Comparison of ENCODE assay signal across 9 cellular contexts in the genomic region with DNA sequence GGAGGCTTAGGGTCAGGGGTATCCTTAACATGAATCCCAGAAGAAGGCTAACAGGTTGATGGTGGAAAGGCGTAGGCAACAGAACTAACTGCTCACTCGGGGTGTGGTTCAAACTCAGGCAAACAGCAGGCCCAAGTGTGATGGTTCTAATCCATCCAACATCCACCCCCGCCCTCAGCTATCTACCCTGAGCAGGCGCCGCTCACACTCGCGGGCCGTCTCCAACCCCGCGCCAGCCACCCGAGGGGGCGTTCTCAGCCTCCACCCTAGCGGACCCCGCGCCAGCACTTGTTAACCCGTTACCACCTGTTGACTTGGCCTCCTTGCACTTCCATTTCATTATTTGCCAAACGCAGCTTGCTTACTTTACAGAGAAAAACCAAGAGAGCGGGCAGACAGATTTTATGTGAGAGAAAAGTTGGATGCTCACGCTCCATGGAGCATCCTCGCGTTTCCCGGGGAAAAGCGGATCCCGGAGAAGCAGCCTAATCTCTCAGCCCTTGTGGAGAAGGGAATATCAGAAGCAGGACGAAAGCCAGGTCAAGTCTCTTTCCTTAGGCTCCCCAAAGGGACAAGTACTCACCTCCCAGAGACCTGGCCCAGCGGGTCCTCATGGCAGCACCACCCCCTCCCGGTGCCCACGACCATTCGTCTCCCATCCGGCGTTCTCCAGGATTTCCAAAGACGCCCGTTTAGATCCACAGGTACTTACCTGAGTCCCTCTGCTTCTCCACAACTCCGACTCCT. TPM values are rescaled to one million over a fixed set of nuclear protein-coding genes. Genes with fewer than 3 reads are reported as not detected.
DNase-seq lines count a peak whose midpoint lies in the region; ATAC-seq, FAIRE-seq and TF ChIP-seq lines count a peak whose summit lies in the region.
"Had no signal": no experiment of that assay in that cellular context is flagged by ENCODE, and none has a peak within 500 bp of the region (broad histone marks: within the 10 kb centered on the region; RNA-seq: fewer than 3 reads in every experiment).

No MANE protein-coding gene starts in this region.

- no peaks in the 10 kb centered on the region for H3K9me1 ChIP-seq in endothelial cell of umbilical vein (replicated peaks; ENCODE audit: control insufficient read depth, extremely low read depth, insufficient read depth, low read length)

- H3F3A ChIP-seq in PC-9 (ENCODE audit: insufficient read depth, low read depth): no peaks in the 10 kb centered on the region

- H3K4me3 Mint-ChIP-seq in Calu3 (ENCODE audit: low read depth, unreplicated experiment): peak overlapping the region; percentile 97
- peak overlapping the region; percentile 43 to 81 (median 59) for H3K4me3 Mint-ChIP-seq in naive thymus-derived CD8-positive, alpha-beta T cell

- peak; percentile 43 for FAIRE-seq in endothelial cell of umbilical vein (lab: Jason Lieb, UNC)
- FAIRE-seq: islet of Langerhans had no signal

- H3K4me2 ChIP-seq in PC-9: peak overlapping the region; percentile 84; the same call in 1 of the 2 replicates
- peak overlapping the region; percentile 97 for H3K4me2 ChIP-seq in endothelial cell of umbilical vein (ENCODE audit: insufficient read depth, low read length)

- H3K36me3 ChIP-seq in PC-9 (ENCODE audit: low read depth) (no peaks in the 10 kb centered on the region), endothelial cell of umbilical vein (ENCODE audit: control insufficient read depth in 2 of 2, extremely low read depth in 1 of 2, insufficient read depth in 2 of 2, low read length in 2 of 2) (peaks cover 8% of the 10 kb centered on the region in 2 experiments)

- H3K27me3 ChIP-seq in PC-9 (ENCODE audit: insufficient read depth, low read depth) (no peaks in the 10 kb centered on the region), endothelial cell of umbilical vein (ENCODE audit: control insufficient read depth in 2 of 2, insufficient read depth in 2 of 2, low read length in 2 of 2) (no peaks in the 10 kb centered on the region)

- H3K36me3 Mint-ChIP-seq in Calu3 (ENCODE audit: insufficient read depth, unreplicated experiment): peaks cover 29% of the 10 kb centered on the region
- H3K36me3 Mint-ChIP-seq in naive thymus-derived CD8-positive, alpha-beta T cell: peaks cover 0 to 1% (median 0%) of the 10 kb centered on the region in 3 donors

- DNase-seq in Calu3: peak; percentile 3
- DNase-seq in PC-9: no peak
- DNase-seq in endothelial cell of umbilical vein (ENCODE audit: low read depth, low spot score): peak; percentile 42
- no peak for DNase-seq in naive thymus-derived CD8-positive, alpha-beta T cell
- DNase-seq in GM03348 (ENCODE audit: low spot score): no peak
- DNase-seq in NCI-H1092 (lab: John Stamatoyannopoulos, UW): no peak
- no peak for DNase-seq in effector CD8-positive, alpha-beta T cell (lab: John Stamatoyannopoulos, UW)

- H3K4me3 ChIP-seq in PC-9 (peak overlapping the region; percentile 57; the same call in 1 of the 2 replicates), endothelial cell of umbilical vein (replicated peaks in 1 of 3; ENCODE audit: insufficient read depth in 1 of 3, low read depth in 1 of 3, low read length in 3 of 3) (peak overlapping the region; percentile 56 to 93 (median 91))

- POLR2A ChIA-PET in PC-9 (lab: Charles Lee; ENCODE audit: unreplicated experiment) (no interaction called here), endothelial cell of umbilical vein (lab: Charles Lee) (no interaction called here)
- POLR2A ChIA-PET in naive thymus-derived CD8-positive, alpha-beta T cell (lab: Charles Lee): no interaction called here

- H3K9ac ChIP-seq in endothelial cell of umbilical vein (replicated peaks; ENCODE audit: extremely low read depth, insufficient read depth, low read length): peak overlapping the region; percentile 68

- no TSS peak for BruUV-seq in Calu3 (replicated peaks; lab: Mats Ljungman, UMichigan)
- BruUV-seq in PC-9 (replicated peaks; lab: Mats Ljungman, UMichigan): TSS peak; percentile 33
- BruUV-seq in endothelial cell of umbilical vein (replicated peaks; lab: Mats Ljungman, UMichigan): TSS peak; percentile 14

- H4K20me1 ChIP-seq in PC-9 (ENCODE audit: insufficient read depth): no peaks in the 10 kb centered on the region
- no peaks in the 10 kb centered on the region for H4K20me1 ChIP-seq in endothelial cell of umbilical vein (replicated peaks; ENCODE audit: control insufficient read depth, extremely low read depth, insufficient read depth, low read length)

- no peaks in the 10 kb centered on the region for H3K9me3 Mint-ChIP-seq in Calu3 (ENCODE audit: low read depth, unreplicated experiment)
- H3K9me3 Mint-ChIP-seq in naive thymus-derived CD8-positive, alpha-beta T cell: no peaks in the 10 kb centered on the region

- H3K27me3 Mint-ChIP-seq in Calu3 (ENCODE audit: unreplicated experiment): no peaks in the 10 kb centered on the region
- peaks cover 34 to 75% (median 44%) of the 10 kb centered on the region in 5 donors for H3K27me3 Mint-ChIP-seq in naive thymus-derived CD8-positive, alpha-beta T cell

- no peaks in the 10 kb centered on the region for H3K79me2 ChIP-seq in PC-9 (ENCODE audit: low read depth)
- peaks cover 46% of the 10 kb centered on the region for H3K79me2 ChIP-seq in endothelial cell of umbilical vein (ENCODE audit: control insufficient read depth, insufficient read depth, low read length)

- H2AFZ ChIP-seq in PC-9 (no peak overlapping the region), endothelial cell of umbilical vein (ENCODE audit: low read depth, low read length) (peak overlapping the region; percentile 29)

- no peak for TF ChIP-seq POLR2A in endothelial cell of umbilical vein (IDR thresholded peaks at IDR 0.05; ENCODE audit: low read depth, low read length)

- dilution Hi-C loops in endothelial cell of umbilical vein (cut with MboI; ENCODE audit: extremely low pct_ligation_motif_present, low sequenced_read_pairs): no loop called here

- TF ChIP-seq CTCF in Calu3 (IDR thresholded peaks at IDR 0.05; ENCODE audit: unreplicated experiment) (no peak), PC-9 (conservative IDR thresholded peaks at IDR 0.05) (no peak), endothelial cell of umbilical vein (IDR thresholded peaks at IDR 0.05; ENCODE audit: extremely low read depth in 1 of 2, insufficient read depth in 1 of 2, low read depth in 1 of 2, low read length in 2 of 2) (no peak)

- H3K27ac ChIP-seq in PC-9: no peak overlapping the region
- peak overlapping the region; percentile 43 for H3K27ac ChIP-seq in endothelial cell of umbilical vein (ENCODE audit: insufficient read depth, low read depth, low read length)

- H3K9me3 ChIP-seq in PC-9 (ENCODE audit: insufficient read depth, low read depth) (no peaks in the 10 kb centered on the region), endothelial cell of umbilical vein (replicated peaks; ENCODE audit: control insufficient read depth, insufficient read depth, low read length) (no peaks in the 10 kb centered on the region)

- H3K4me1 ChIP-seq in PC-9 (replicated peaks; ENCODE audit: insufficient read depth) (no peaks in the 10 kb centered on the region), endothelial cell of umbilical vein (ENCODE audit: control insufficient read depth, extremely low read depth, insufficient read depth, low read length) (peaks cover 21% of the 10 kb centered on the region)

- intact Hi-C loops in Calu3 (cut with micrococcal nuclease; ENCODE audit: unreplicated experiment) (loop anchor here (5.0 kb wide), 1 partner anchor 34 kb away; no protein-coding TSS in a partner anchor), PC-9 (cut with micrococcal nuclease; ENCODE audit: unreplicated experiment) (no loop called here), endothelial cell of umbilical vein (cut with micrococcal nuclease) (loop anchor here (2.0 kb wide), 1 partner anchor 63 kb away; no protein-coding TSS in a partner anchor)

- ATAC-seq in naive thymus-derived CD8-positive, alpha-beta T cell: no peak
- ATAC-seq in GM21717 (IDR thresholded peaks at IDR 0.05; ENCODE audit: unreplicated experiment): no peak

- CTCF ChIA-PET in Calu3 (lab: Charles Lee): interaction anchor here (0.6 kb wide), 1 partner anchor 219 kb away, joined by 5 read pairs; no protein-coding TSS in a partner anchor
- CTCF ChIA-PET in PC-9 (lab: Charles Lee): no interaction called here
- CTCF ChIA-PET in endothelial cell of umbilical vein (lab: Charles Lee): interaction anchor here (0.7 to 1.2 kb wide), 5 partner anchors 9 to 180 kb away, joined by 3 to 4 read pairs (median 3); no protein-coding TSS in a partner anchor

- peak overlapping the region; percentile 50 for H3K27ac Mint-ChIP-seq in Calu3 (ENCODE audit: unreplicated experiment)
- no peak overlapping the region for H3K27ac Mint-ChIP-seq in naive thymus-derived CD8-positive, alpha-beta T cell

- H3K9me2 ChIP-seq in PC-9 (ENCODE audit: insufficient read depth): no peaks in the 10 kb centered on the region

- peaks cover 6% of the 10 kb centered on the region for H3K4me1 Mint-ChIP-seq in Calu3 (ENCODE audit: low read depth, unreplicated experiment)
- peaks cover 10 to 23% (median 15%) of the 10 kb centered on the region in 4 donors for H3K4me1 Mint-ChIP-seq in naive thymus-derived CD8-positive, alpha-beta T cell

RNA-seq across cellular contexts. Expression of gene SNCA, which starts 0.8 kb away (rescaled TPM):
- 27.6 and 36.8 TPM in 2 replicates for total RNA-seq in Calu3 (2022)
- total RNA-seq in PC-9 (2021): 3.9 and 4.8 TPM in 2 replicates
- total RNA-seq in endothelial cell of umbilical vein: 116 and 124 TPM in 2 replicates
- 67.0 and 76.8 TPM in 2 replicates for polyA plus RNA-seq in endothelial cell of umbilical vein
- polyA plus RNA-seq in endothelial cell of umbilical vein (2011; cell fraction: cytosol; rRNA removed): 113 and 126 TPM in 2 replicates
- polyA plus RNA-seq in endothelial cell of umbilical vein (2011; cell fraction: nucleus; rRNA removed): 65.1 and 79.7 TPM in 2 replicates
- polyA plus RNA-seq in endothelial cell of umbilical vein (2012): 134 and 147 TPM in 2 replicates
- polyA minus RNA-seq in endothelial cell of umbilical vein: 71.6 and 78.0 TPM in 2 replicates
- 1.5 TPM for polyA minus RNA-seq in endothelial cell of umbilical vein (2011; cell fraction: cytosol; rRNA and poly(A)+ RNA removed)
- 106 and 123 TPM in 2 replicates for polyA minus RNA-seq in endothelial cell of umbilical vein (2011; cell fraction: nucleus; rRNA and poly(A)+ RNA removed)
- not detected for total RNA-seq in naive thymus-derived CD8-positive, alpha-beta T cell
- not detected for polyA plus RNA-seq in naive thymus-derived CD8-positive, alpha-beta T cell

RNA-seq across cellular contexts. Expression of gene MMRN1, which starts 58.5 kb away (rescaled TPM):
- total RNA-seq in Calu3 (2022) (not detected in 2 replicates), PC-9 (2021) (not detected in 2 replicates), endothelial cell of umbilical vein (318 and 414 TPM in 2 replicates)
- polyA plus RNA-seq in endothelial cell of umbilical vein: 93.9 and 143 TPM in 2 replicates
- polyA plus RNA-seq in endothelial cell of umbilical vein (2011; cell fraction: cytosol; rRNA removed): 97.4 and 108 TPM in 2 replicates
- polyA plus RNA-seq in endothelial cell of umbilical vein (2011; cell fraction: nucleus; rRNA removed): 132 and 142 TPM in 2 replicates
- 565 and 818 TPM in 2 replicates for polyA plus RNA-seq in endothelial cell of umbilical vein (2012)
- 209 and 233 TPM in 2 replicates for polyA minus RNA-seq in endothelial cell of umbilical vein
- not detected for polyA minus RNA-seq in endothelial cell of umbilical vein (2011; cell fraction: cytosol; rRNA and poly(A)+ RNA removed)
- polyA minus RNA-seq in endothelial cell of umbilical vein (2011; cell fraction: nucleus; rRNA and poly(A)+ RNA removed): 172 and 210 TPM in 2 replicates
- total RNA-seq in naive thymus-derived CD8-positive, alpha-beta T cell: under 1 TPM; 0.08 to 0.11 TPM
- not detected for polyA plus RNA-seq in naive thymus-derived CD8-positive, alpha-beta T cell

Comparison
In these comparisons a context has a peak if more than half of its experiments do, and no peak if none do; other contexts are left out.
1. DNase-seq: peak in Calu3 (single experiment) and endothelial cell of umbilical vein (single experiment); none in PC-9 (0 of 2), naive thymus-derived CD8-positive, alpha-beta T cell (0 of 10), GM03348 (single experiment), NCI-H1092 (single experiment) and effector CD8-positive, alpha-beta T cell (single experiment).
2. RNA of gene MMRN1, which starts 58.5 kb away (total RNA-seq): 318 to 414 TPM in endothelial cell of umbilical vein; 0.08 to 0.11 TPM in naive thymus-derived CD8-positive, alpha-beta T cell, not detected in PC-9 and not detected in Calu3; every median in the first group is over 100 times any median in the second.